Comparison of ENCODE assay signal across 7 cellular contexts in the genomic region with DNA sequence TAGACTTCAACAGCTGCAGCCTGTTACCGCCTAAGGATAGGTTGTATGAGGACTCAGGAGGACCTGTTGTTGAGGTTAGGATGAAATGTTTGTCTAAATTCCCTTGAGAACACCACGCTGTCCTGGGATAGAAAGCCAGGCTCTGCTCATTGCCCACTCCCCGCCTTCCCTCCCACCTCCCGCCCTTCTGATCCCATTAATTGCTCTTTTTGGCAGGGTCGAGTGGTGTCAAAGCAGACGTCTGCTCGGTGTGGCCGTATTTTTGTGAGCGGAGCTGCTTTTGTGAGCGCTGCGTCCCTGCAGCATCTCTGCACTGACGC.
DNase-seq lines count a peak whose midpoint lies in the region; ATAC-seq, FAIRE-seq and TF ChIP-seq lines count a peak whose summit lies in the region.

No MANE protein-coding gene starts in this region.

- POLR2A ChIA-PET in activated CD8-positive, alpha-beta T cell treated with anti-CD3 and anti-CD28 coated beads for 36 hours (lab: Charles Lee) = no interaction called here

- no peak for TF ChIP-seq CTCF in HL-60 (IDR thresholded peaks at IDR 0.05; ENCODE audit: insufficient read depth, low read length)
- TF ChIP-seq CTCF in activated CD8-positive, alpha-beta T cell treated with anti-CD3 and anti-CD28 coated beads for 36 hours (IDR thresholded peaks at IDR 0.05) = no peak

- DNase-seq in HL-60 (ENCODE audit: low read depth in 1 of 2, low spot score in 1 of 2) (no peak), iPS DF 6.9 (ENCODE audit: low read depth, low spot score) (no peak), small intestine (no peak), dedifferentiated amniotic fluid mesenchymal stem cell (ENCODE audit: extremely low spot score) (no peak)
- no peak for DNase-seq in activated CD8-positive, alpha-beta T cell treated with anti-CD3 and anti-CD28 coated beads for 36 hours
- DNase-seq in activated effector memory CD4-positive, alpha-beta T cell treated with Interleukin-2 at 50 U/mL for 16 hours = no peak

- H3K27me3 Mint-ChIP-seq in activated CD8-positive, alpha-beta T cell treated with anti-CD3 and anti-CD28 coated beads for 36 hours = peaks cover 62% of the 10 kb centered on the region

- H3K27ac ChIP-seq in HL-60 (replicated peaks) (no peak overlapping the region; the same call in 1 of the 2 replicates), iPS DF 6.9 (ENCODE audit: low read length) (no peak overlapping the region), small intestine (ENCODE audit: low read depth in 1 of 2, low read length in 1 of 2) (peak overlapping the region; percentile 82 to 88)

- peak overlapping the region; percentile 56 for H3K4me3 ChIP-seq in HL-60 (replicated peaks; ENCODE audit: insufficient read depth, low read length)
- H3K4me3 ChIP-seq in iPS DF 6.9 (ENCODE audit: low read length) = peak overlapping the region; percentile 44; the same call in 1 of the 2 replicates
- peak overlapping the region in 1 of 2 donors; percentile 71 for H3K4me3 ChIP-seq in small intestine (ENCODE audit: low read depth in 1 of 2, low read length in 2 of 2)

- no peaks in the 10 kb centered on the region for H3K36me3 ChIP-seq in iPS DF 6.9 (ENCODE audit: control insufficient read depth, insufficient read depth, low read length)
- H3K36me3 ChIP-seq in small intestine (ENCODE audit: control insufficient read depth in 2 of 2, insufficient read depth in 2 of 2, low read length in 2 of 2) = no peaks in the 10 kb centered on the region

- H3K27me3 ChIP-seq in HL-60 (ENCODE audit: insufficient read depth, poor library complexity, severe bottlenecking) (no peaks in the 10 kb centered on the region), iPS DF 6.9 (ENCODE audit: control insufficient read depth, insufficient read depth, low read length) (no peaks in the 10 kb centered on the region), small intestine (ENCODE audit: control insufficient read depth in 2 of 2, insufficient read depth in 2 of 2, low read length in 2 of 2) (peaks cover 0 to 4% of the 10 kb centered on the region in 2 donors)

- intact Hi-C loops in activated CD8-positive, alpha-beta T cell treated with anti-CD3 and anti-CD28 coated beads for 36 hours (cut with micrococcal nuclease) = no loop called here

- no peak for ATAC-seq in activated CD8-positive, alpha-beta T cell treated with anti-CD3 and anti-CD28 coated beads for 36 hours
- no peak for ATAC-seq in HG03108 (IDR thresholded peaks at IDR 0.05; ENCODE audit: unreplicated experiment)

- FAIRE-seq in small intestine (lab: Jason Lieb, UNC) = no peak

- H3K36me3 Mint-ChIP-seq in activated CD8-positive, alpha-beta T cell treated with anti-CD3 and anti-CD28 coated beads for 36 hours (ENCODE audit: low read depth) = no peaks in the 10 kb centered on the region

- H3K4me1 ChIP-seq in iPS DF 6.9 (ENCODE audit: control insufficient read depth, insufficient read depth, low read length) (no peaks in the 10 kb centered on the region), small intestine (ENCODE audit: control insufficient read depth in 2 of 2, insufficient read depth in 1 of 2, low read depth in 1 of 2, low read length in 1 of 2) (no peaks in the 10 kb centered on the region)

- H3K9me3 ChIP-seq in iPS DF 6.9 (ENCODE audit: control insufficient read depth, insufficient read depth, low read length) (no peaks in the 10 kb centered on the region), small intestine (ENCODE audit: control insufficient read depth, low read depth) (no peaks in the 10 kb centered on the region)

- CTCF ChIA-PET in activated CD8-positive, alpha-beta T cell treated with anti-CD3 and anti-CD28 coated beads for 36 hours (lab: Charles Lee) = interaction anchor here (0.6 to 1.4 kb wide), 5 partner anchors 9 to 121 kb away, joined by 3 to 4 read pairs (median 3); no protein-coding TSS in a partner anchor

- peak overlapping the region; percentile 65 for H3K4me3 Mint-ChIP-seq in activated CD8-positive, alpha-beta T cell treated with anti-CD3 and anti-CD28 coated beads for 36 hours

- no peak overlapping the region for H3K27ac Mint-ChIP-seq in activated CD8-positive, alpha-beta T cell treated with anti-CD3 and anti-CD28 coated beads for 36 hours

- H3K4me1 Mint-ChIP-seq in activated CD8-positive, alpha-beta T cell treated with anti-CD3 and anti-CD28 coated beads for 36 hours (ENCODE audit: low read depth) = peaks cover 9% of the 10 kb centered on the region

- H3K9me3 Mint-ChIP-seq in activated CD8-positive, alpha-beta T cell treated with anti-CD3 and anti-CD28 coated beads for 36 hours = no peaks in the 10 kb centered on the region

- WGBS in iPS DF 6.9 (ENCODE audit: insufficient coverage, insufficient read length) = no CpG with 5 or more reads among the region's 12 CpGs
- 1 to 4% (median 2%) methylated on average over 12 of the region's 12 CpGs for WGBS in small intestine, 3 donors

Comparison
In these comparisons a context has a peak if more than half of its experiments do, and no peak if none do; other contexts are left out.
1. H3K27ac ChIP-seq: peak in small intestine (2 of 2); none in HL-60 (single experiment) and iPS DF 6.9 (single experiment).